Comparison of ENCODE assay signal across 19 cellular contexts in the genomic region with DNA sequence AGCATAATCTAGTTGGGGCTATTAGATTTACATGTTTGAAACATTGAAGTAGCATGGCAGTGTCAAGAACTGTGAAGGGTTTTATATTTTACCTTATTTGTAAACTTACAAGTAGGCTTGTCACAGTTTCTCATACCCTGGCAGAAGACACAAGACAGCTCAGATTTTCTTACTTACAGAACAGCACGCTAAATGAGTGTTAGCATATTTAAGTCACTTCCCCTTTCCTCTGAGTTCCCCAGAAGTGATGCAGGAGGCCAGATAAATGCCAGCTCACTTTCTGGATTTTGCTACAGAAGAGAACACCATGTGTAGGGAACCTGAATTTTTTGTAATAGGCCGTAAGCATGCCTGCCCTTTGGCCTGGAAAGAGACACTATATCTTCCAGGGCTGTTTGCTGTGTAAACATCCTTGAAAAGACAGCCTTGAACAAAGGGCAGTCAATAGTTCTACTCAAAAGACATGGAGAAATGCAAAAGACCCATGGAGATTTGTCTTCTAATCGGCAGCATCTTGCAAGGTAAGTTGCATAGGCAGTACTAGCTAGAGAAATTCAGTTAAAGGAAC.
DNase-seq lines count a peak whose midpoint lies in the region; ATAC-seq, FAIRE-seq and TF ChIP-seq lines count a peak whose summit lies in the region.
"Had no signal": no experiment of that assay in that cellular context is flagged by ENCODE, and none has a peak within 500 bp of the region (broad histone marks: within the 10 kb centered on the region; RNA-seq: fewer than 3 reads in every experiment).

No MANE protein-coding gene starts in this region.

- peaks cover 21% of the 10 kb centered on the region for H3K27me3 Mint-ChIP-seq in activated T-cell treated with anti-CD3 and anti-CD28 coated beads, Interleukin-2, amount 50 U/mL, for 72 hours (ENCODE audit: low read depth)
- peaks cover 2% of the 10 kb centered on the region for H3K27me3 Mint-ChIP-seq in activated T-cell treated with anti-CD3 and anti-CD28 coated beads, Interleukin-2, amount 50 U/mL, for 4 hours (ENCODE audit: low read depth)
- peaks cover 0 to 5% of the 10 kb centered on the region in 2 donors for H3K27me3 Mint-ChIP-seq in stimulated activated naive B cell treated with anti-CD40 and anti-IgM and Interleukin-4, amounts not matched to agents 10 μg/mL and 1 μg/mL and 100 μg/mL, for 72 hours

- no peak for TF ChIP-seq EP300 in GM12878 (IDR thresholded peaks at IDR 0.05; ENCODE audit: borderline replicate concordance in 1 of 2, control insufficient read depth in 1 of 2, low read depth in 2 of 2, low read length in 2 of 2)

- in situ Hi-C loops in KBM-7 (cut with MboI; ENCODE audit: low pct_unique_long_range_greater_than_20kb, low sequenced_read_pairs), result no loop called here
- in situ Hi-C loops in GM12878 (cut with MboI), result no loop called here
- in situ Hi-C loops in G401 (cut with HindIII; ENCODE audit: low sequenced_read_pairs), result no loop called here

- ATAC-seq in activated T-cell treated with anti-CD3 and anti-CD28 coated beads, Interleukin-2, amount 50 U/mL, for 72 hours (replicated peaks in 1 of 2), result peak; percentile 18 to 73
- no peak for ATAC-seq in activated T-cell treated with anti-CD3 and anti-CD28 coated beads, Interleukin-2, amount 50 U/mL, for 4 hours
- ATAC-seq in GM12878, result peak; percentile 48; the same call in 2 of the 3 replicates
- peak; percentile 83 to 86 for ATAC-seq in stimulated activated naive B cell treated with anti-CD40 and anti-IgM and Interleukin-4, amounts not matched to agents 10 μg/mL and 1 μg/mL and 100 μg/mL, for 72 hours (replicated peaks)
- ATAC-seq: activated CD4-positive, alpha-beta T cell treated with anti-CD3 and anti-CD28 coated beads for 36 hours had no signal

- no peak overlapping the region for H3K4me3 Mint-ChIP-seq in activated T-cell treated with anti-CD3 and anti-CD28 coated beads, Interleukin-2, amount 50 U/mL, for 72 hours
- no peak overlapping the region for H3K4me3 Mint-ChIP-seq in activated T-cell treated with anti-CD3 and anti-CD28 coated beads, Interleukin-2, amount 50 U/mL, for 4 hours
- H3K4me3 Mint-ChIP-seq in stimulated activated naive B cell treated with anti-CD40 and anti-IgM and Interleukin-4, amounts not matched to agents 10 μg/mL and 1 μg/mL and 100 μg/mL, for 72 hours, result no peak overlapping the region
- H3K4me3 Mint-ChIP-seq: activated CD4-positive, alpha-beta T cell treated with anti-CD3 and anti-CD28 coated beads for 36 hours; activated naive CD8-positive, alpha-beta T cell treated with anti-CD3 and anti-CD28 coated beads, Interleukin-2, amount 10 ng/mL, durations not matched to agents 7 days and 5 days; CD4-positive, alpha-beta memory T cell; nephron had no signal

- H3K4me2 ChIP-seq in GM12878 (ENCODE audit: control insufficient read depth, insufficient read depth), result no peak overlapping the region

- intact Hi-C loops in GM12878 (cut with micrococcal nuclease; ENCODE audit: unreplicated experiment), result no loop called here

- RAD21 ChIA-PET in GM12878 (lab: Charles Lee; ENCODE audit: unreplicated experiment), result no interaction called here

- FAIRE-seq in GM12878 (lab: Jason Lieb, UNC), result peak; percentile 18
- FAIRE-seq: GM12892 had no signal

- no peak overlapping the region for H3K27ac ChIP-seq in GM12878 (ENCODE audit: control insufficient read depth, insufficient read depth)
- H3K27ac ChIP-seq: thoracic aorta had no signal

- 0% methylated on average over 3 of the region's 3 CpGs for WGBS in GM12878 (ENCODE audit: insufficient coverage, insufficient replicate concordance, low lambda C conversion rate, missing lambda C conversion rate)

- BruUV-seq in GM12878 (replicated peaks; lab: Mats Ljungman, UMichigan), result no TSS peak

- no peaks in the 10 kb centered on the region; the same call in 1 of the 2 replicates for H3K4me1 ChIP-seq in GM12878 (ENCODE audit: control insufficient read depth, insufficient read depth, low read length)

- H3K27me3 ChIP-seq in GM12878 (replicated peaks in 1 of 2; ENCODE audit: control insufficient read depth in 2 of 2, insufficient read depth in 2 of 2, low read length in 1 of 2), result no peaks in the 10 kb centered on the region; a peak in 1 of 4 replicates

- no peaks in the 10 kb centered on the region for H3K36me3 ChIP-seq in GM12878 (ENCODE audit: control insufficient read depth in 2 of 2, insufficient read depth in 2 of 2, low read length in 1 of 2)
- H3K36me3 ChIP-seq: thoracic aorta had no signal

- CTCF ChIA-PET in GM12878 (lab: Yijun Ruan, JAX), result interaction anchor here (0.9 kb wide), 1 partner anchor 25 kb away, joined by 3 read pairs; no protein-coding TSS in a partner anchor

- H3K9me3 Mint-ChIP-seq in activated T-cell treated with anti-CD3 and anti-CD28 coated beads, Interleukin-2, amount 50 U/mL, for 72 hours, result no peaks in the 10 kb centered on the region
- no peaks in the 10 kb centered on the region for H3K9me3 Mint-ChIP-seq in activated T-cell treated with anti-CD3 and anti-CD28 coated beads, Interleukin-2, amount 50 U/mL, for 4 hours
- no peaks in the 10 kb centered on the region for H3K9me3 Mint-ChIP-seq in stimulated activated naive B cell treated with anti-CD40 and anti-IgM and Interleukin-4, amounts not matched to agents 10 μg/mL and 1 μg/mL and 100 μg/mL, for 72 hours
- H3K9me3 Mint-ChIP-seq: activated naive CD8-positive, alpha-beta T cell treated with anti-CD3 and anti-CD28 coated beads, Interleukin-2, amount 10 ng/mL, durations not matched to agents 7 days and 5 days; CD4-positive, alpha-beta memory T cell; nephron had no signal

- POLR2A ChIA-PET in GM12878 (lab: Charles Lee), result no interaction called here

- no peak overlapping the region for H3K27ac Mint-ChIP-seq in activated T-cell treated with anti-CD3 and anti-CD28 coated beads, Interleukin-2, amount 50 U/mL, for 72 hours
- H3K27ac Mint-ChIP-seq in stimulated activated naive B cell treated with anti-CD40 and anti-IgM and Interleukin-4, amounts not matched to agents 10 μg/mL and 1 μg/mL and 100 μg/mL, for 72 hours, result peak overlapping the region; percentile 26
- H3K27ac Mint-ChIP-seq: activated CD4-positive, alpha-beta T cell treated with anti-CD3 and anti-CD28 coated beads for 36 hours; activated naive CD8-positive, alpha-beta T cell treated with anti-CD3 and anti-CD28 coated beads, Interleukin-2, amount 10 ng/mL, durations not matched to agents 7 days and 5 days; CD4-positive, alpha-beta memory T cell; nephron had no signal

- H3K4me3 ChIP-seq in GM12878, result no peak overlapping the region
- H3K4me3 ChIP-seq: thoracic aorta had no signal

- TF ChIP-seq RAD21 in GM12878 (IDR thresholded peaks at IDR 0.05; ENCODE audit: insufficient read depth, low read depth, low read length), result no peak

- H3K9me3 ChIP-seq in GM12878 (replicated peaks; ENCODE audit: control insufficient read depth, insufficient read depth, low read length), result no peaks in the 10 kb centered on the region
- H3K9me3 ChIP-seq: thoracic aorta had no signal

- no peaks in the 10 kb centered on the region for H3K4me1 Mint-ChIP-seq in activated T-cell treated with anti-CD3 and anti-CD28 coated beads, Interleukin-2, amount 50 U/mL, for 72 hours (ENCODE audit: low read depth)
- no peaks in the 10 kb centered on the region for H3K4me1 Mint-ChIP-seq in activated T-cell treated with anti-CD3 and anti-CD28 coated beads, Interleukin-2, amount 50 U/mL, for 4 hours (ENCODE audit: low read depth)
- peaks cover 8 to 17% of the 10 kb centered on the region in 2 donors for H3K4me1 Mint-ChIP-seq in stimulated activated naive B cell treated with anti-CD40 and anti-IgM and Interleukin-4, amounts not matched to agents 10 μg/mL and 1 μg/mL and 100 μg/mL, for 72 hours
- H3K4me1 Mint-ChIP-seq: activated CD4-positive, alpha-beta T cell treated with anti-CD3 and anti-CD28 coated beads for 36 hours; activated naive CD8-positive, alpha-beta T cell treated with anti-CD3 and anti-CD28 coated beads, Interleukin-2, amount 10 ng/mL, durations not matched to agents 7 days and 5 days; CD4-positive, alpha-beta memory T cell; nephron had no signal

- no peak for TF ChIP-seq POLR2A in GM12878 (IDR thresholded peaks at IDR 0.05; ENCODE audit: low read depth, low read length)

- no peak for DNase-seq in activated T-cell treated with anti-CD3 and anti-CD28 coated beads, Interleukin-2, amount 50 U/mL, for 72 hours
- DNase-seq in activated T-cell treated with anti-CD3 and anti-CD28 coated beads, Interleukin-2, amount 50 U/mL, for 4 hours, result no peak
- peak; percentile 21 for DNase-seq in KBM-7
- DNase-seq in GM12878 (ENCODE audit: low read depth, low spot score), result no peak
- DNase-seq in stimulated activated naive B cell treated with anti-CD40 and anti-IgM and Interleukin-4, amounts not matched to agents 10 μg/mL and 1 μg/mL and 100 μg/mL, for 72 hours, result no peak
- no peak for DNase-seq in G401 (ENCODE audit: low spot score)
- no peak for DNase-seq in NCI-H2029 treated with DMSO at 0.1 percent for 48 hours (lab: John Stamatoyannopoulos, UW)
- no peak for DNase-seq in activated gamma-delta T cell (lab: John Stamatoyannopoulos, UW)
- DNase-seq: activated CD4-positive, alpha-beta T cell treated with anti-CD3 and anti-CD28 coated beads for 36 hours; activated naive CD8-positive, alpha-beta T cell treated with anti-CD3 and anti-CD28 coated beads, Interleukin-2, amount 10 ng/mL, durations not matched to agents 7 days and 5 days; CD4-positive, alpha-beta memory T cell; EL; KG1; mammary epithelial cell; NCI-H1694; NCI-H524 treated with DMSO at 0.1 percent for 48 hours had no signal

- no peak overlapping the region for H3K9ac ChIP-seq in GM12878 (ENCODE audit: control insufficient read depth, insufficient read depth, low read length)

- H2AFZ ChIP-seq in GM12878 (ENCODE audit: control insufficient read depth, low read depth, low read length), result no peak overlapping the region

- TF ChIP-seq CTCF in GM12878 (IDR thresholded peaks at IDR 0.05 in 2 of 3, conservative IDR thresholded peaks at IDR 0.05 in 1 of 3; ENCODE audit: control insufficient read depth in 2 of 3, extremely low read depth in 1 of 3, insufficient read depth in 1 of 3, low read depth in 3 of 3, low read length in 3 of 3), result no peak

- no peaks in the 10 kb centered on the region for H4K20me1 ChIP-seq in GM12878 (ENCODE audit: control insufficient read depth, insufficient read depth)

- SMC1A ChIA-PET in GM12878 (lab: Charles Lee; ENCODE audit: uncharacterized antibody, unreplicated experiment), result no interaction called here

- H3K79me2 ChIP-seq in GM12878 (ENCODE audit: control insufficient read depth, insufficient read depth, low read length), result no peaks in the 10 kb centered on the region

- H3K36me3 Mint-ChIP-seq in activated T-cell treated with anti-CD3 and anti-CD28 coated beads, Interleukin-2, amount 50 U/mL, for 72 hours (ENCODE audit: insufficient read depth in 2 of 2), result no peaks in the 10 kb centered on the region
- H3K36me3 Mint-ChIP-seq in activated T-cell treated with anti-CD3 and anti-CD28 coated beads, Interleukin-2, amount 50 U/mL, for 4 hours (ENCODE audit: insufficient read depth), result no peaks in the 10 kb centered on the region
- no peaks in the 10 kb centered on the region for H3K36me3 Mint-ChIP-seq in stimulated activated naive B cell treated with anti-CD40 and anti-IgM and Interleukin-4, amounts not matched to agents 10 μg/mL and 1 μg/mL and 100 μg/mL, for 72 hours
- H3K36me3 Mint-ChIP-seq: activated naive CD8-positive, alpha-beta T cell treated with anti-CD3 and anti-CD28 coated beads, Interleukin-2, amount 10 ng/mL, durations not matched to agents 7 days and 5 days; CD4-positive, alpha-beta memory T cell had no signal

Comparison
In these comparisons a context has a peak if more than half of its experiments do, and no peak if none do; other contexts are left out.
1. ATAC-seq: peak in activated T-cell treated with anti-CD3 and anti-CD28 coated beads, Interleukin-2, amount 50 U/mL, for 72 hours (2 of 2), GM12878 (single experiment) and stimulated activated naive B cell treated with anti-CD40 and anti-IgM and Interleukin-4, amounts not matched to agents 10 μg/mL and 1 μg/mL and 100 μg/mL, for 72 hours (2 of 2); none in activated T-cell treated with anti-CD3 and anti-CD28 coated beads, Interleukin-2, amount 50 U/mL, for 4 hours (0 of 2).